In genomic region chr10:95741807-95742528, GRCh38 we compare ENCODE assay signal across 1 cellular context.
TF ChIP-seq lines count a peak whose summit lies in the region.

No MANE protein-coding gene starts in this region.

TF ChIP-seq in IMR-90, 13 proteins besides CTCF, POLR2A, EP300 and RAD21:
- TF ChIP-seq NFE2L2 (IDR thresholded peaks at IDR 0.05; ENCODE audit: low read depth, low read length) (no peak), RFX5 (IDR thresholded peaks at IDR 0.05; ENCODE audit: low read depth, low read length) (no peak), BHLHE40 (IDR thresholded peaks at IDR 0.05; ENCODE audit: low read depth, low read length) (no peak), FOS (IDR thresholded peaks at IDR 0.05; ENCODE audit: low read depth, low read length) (no peak), RCOR1 (IDR thresholded peaks at IDR 0.05; ENCODE audit: insufficient replicate concordance, low read length) (no peak), CEBPB (IDR thresholded peaks at IDR 0.05; ENCODE audit: low read depth, low read length) (no peak), MAFK (IDR thresholded peaks at IDR 0.05; ENCODE audit: low read depth, low read length) (no peak), MAZ (IDR thresholded peaks at IDR 0.05; ENCODE audit: borderline replicate concordance, low read depth, low read length) (no peak), SMC3 (IDR thresholded peaks at IDR 0.05; ENCODE audit: low read depth, low read length) (no peak), CHD1 (IDR thresholded peaks at IDR 0.05; ENCODE audit: low read depth, low read length) (no peak), USF2 (IDR thresholded peaks at IDR 0.05; ENCODE audit: low read depth, low read length) (no peak), MXI1 (IDR thresholded peaks at IDR 0.05; ENCODE audit: borderline replicate concordance, low read depth, low read length) (no peak)
- TF ChIP-seq, protein P1, sequence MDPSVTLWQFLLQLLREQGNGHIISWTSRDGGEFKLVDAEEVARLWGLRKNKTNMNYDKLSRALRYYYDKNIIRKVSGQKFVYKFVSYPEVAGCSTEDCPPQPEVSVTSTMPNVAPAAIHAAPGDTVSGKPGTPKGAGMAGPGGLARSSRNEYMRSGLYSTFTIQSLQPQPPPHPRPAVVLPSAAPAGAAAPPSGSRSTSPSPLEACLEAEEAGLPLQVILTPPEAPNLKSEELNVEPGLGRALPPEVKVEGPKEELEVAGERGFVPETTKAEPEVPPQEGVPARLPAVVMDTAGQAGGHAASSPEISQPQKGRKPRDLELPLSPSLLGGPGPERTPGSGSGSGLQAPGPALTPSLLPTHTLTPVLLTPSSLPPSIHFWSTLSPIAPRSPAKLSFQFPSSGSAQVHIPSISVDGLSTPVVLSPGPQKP (IDR thresholded peaks at IDR 0.05; ENCODE audit: borderline replicate concordance, low read depth, low read length), result no peak
